In the genomic region with DNA sequence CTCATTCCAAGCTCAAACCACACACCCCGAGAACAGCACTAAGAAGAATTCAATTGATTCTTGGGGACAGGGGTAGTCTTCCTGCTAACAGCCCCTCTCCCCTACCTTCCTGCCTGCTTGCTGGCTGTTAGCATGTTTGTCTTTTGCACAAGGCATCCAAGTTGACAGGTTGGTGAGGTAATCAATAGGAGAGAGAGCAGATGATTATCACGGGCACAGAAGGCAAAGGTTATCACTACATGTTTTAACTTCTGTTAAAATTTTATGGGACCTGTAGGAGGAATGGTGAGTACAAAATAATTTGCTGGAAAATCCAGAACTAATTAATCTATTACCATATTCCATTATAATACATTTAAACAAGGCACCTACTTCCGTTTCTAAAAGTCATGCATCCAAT, we compare ENCODE assay signal across 2 cellular contexts.
TF ChIP-seq lines count a peak whose summit lies in the region.

No MANE protein-coding gene starts in this region.

TF ChIP-seq in liver, 16 proteins besides CTCF, POLR2A, EP300 and RAD21 (continued from another document):
- TF ChIP-seq GABPA (IDR thresholded peaks at IDR 0.05 in 1 of 2, conservative IDR thresholded peaks at IDR 0.05 in 1 of 2) (no peak), HNF4G (IDR thresholded peaks at IDR 0.05) (no peak), SP1 (IDR thresholded peaks at IDR 0.05) (peak; percentile 53), FOXA1 (IDR thresholded peaks at IDR 0.05) (no peak), JUND (IDR thresholded peaks at IDR 0.05) (peak; percentile 82 to 91), EGR1 (IDR thresholded peaks at IDR 0.05; ENCODE audit: low read depth in 2 of 2) (no peak), YY1 (IDR thresholded peaks at IDR 0.05) (peak; percentile 59)
- TF ChIP-seq, protein P1, sequence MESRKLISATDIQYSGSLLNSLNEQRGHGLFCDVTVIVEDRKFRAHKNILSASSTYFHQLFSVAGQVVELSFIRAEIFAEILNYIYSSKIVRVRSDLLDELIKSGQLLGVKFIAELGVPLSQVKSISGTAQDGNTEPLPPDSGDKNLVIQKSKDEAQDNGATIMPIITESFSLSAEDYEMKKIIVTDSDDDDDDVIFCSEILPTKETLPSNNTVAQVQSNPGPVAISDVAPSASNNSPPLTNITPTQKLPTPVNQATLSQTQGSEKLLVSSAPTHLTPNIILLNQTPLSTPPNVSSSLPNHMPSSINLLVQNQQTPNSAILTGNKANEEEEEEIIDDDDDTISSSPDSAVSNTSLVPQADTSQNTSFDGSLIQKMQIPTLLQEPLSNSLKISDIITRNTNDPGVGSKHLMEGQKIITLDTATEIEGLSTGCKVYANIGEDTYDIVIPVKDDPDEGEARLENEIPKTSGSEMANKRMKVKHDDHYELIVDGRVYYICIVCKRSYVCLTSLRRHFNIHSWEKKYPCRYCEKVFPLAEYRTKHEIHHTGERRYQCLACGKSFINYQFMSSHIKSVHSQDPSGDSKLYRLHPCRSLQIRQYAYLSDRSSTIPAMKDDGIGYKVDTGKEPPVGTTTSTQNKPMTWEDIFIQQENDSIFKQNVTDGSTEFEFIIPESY (IDR thresholded peaks at IDR 0.05), result peak; percentile 72
- TF ChIP-seq, protein P2, sequence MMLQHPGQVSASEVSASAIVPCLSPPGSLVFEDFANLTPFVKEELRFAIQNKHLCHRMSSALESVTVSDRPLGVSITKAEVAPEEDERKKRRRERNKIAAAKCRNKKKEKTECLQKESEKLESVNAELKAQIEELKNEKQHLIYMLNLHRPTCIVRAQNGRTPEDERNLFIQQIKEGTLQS (IDR thresholded peaks at IDR 0.05), result peak; percentile 74
- TF ChIP-seq, protein P3, sequence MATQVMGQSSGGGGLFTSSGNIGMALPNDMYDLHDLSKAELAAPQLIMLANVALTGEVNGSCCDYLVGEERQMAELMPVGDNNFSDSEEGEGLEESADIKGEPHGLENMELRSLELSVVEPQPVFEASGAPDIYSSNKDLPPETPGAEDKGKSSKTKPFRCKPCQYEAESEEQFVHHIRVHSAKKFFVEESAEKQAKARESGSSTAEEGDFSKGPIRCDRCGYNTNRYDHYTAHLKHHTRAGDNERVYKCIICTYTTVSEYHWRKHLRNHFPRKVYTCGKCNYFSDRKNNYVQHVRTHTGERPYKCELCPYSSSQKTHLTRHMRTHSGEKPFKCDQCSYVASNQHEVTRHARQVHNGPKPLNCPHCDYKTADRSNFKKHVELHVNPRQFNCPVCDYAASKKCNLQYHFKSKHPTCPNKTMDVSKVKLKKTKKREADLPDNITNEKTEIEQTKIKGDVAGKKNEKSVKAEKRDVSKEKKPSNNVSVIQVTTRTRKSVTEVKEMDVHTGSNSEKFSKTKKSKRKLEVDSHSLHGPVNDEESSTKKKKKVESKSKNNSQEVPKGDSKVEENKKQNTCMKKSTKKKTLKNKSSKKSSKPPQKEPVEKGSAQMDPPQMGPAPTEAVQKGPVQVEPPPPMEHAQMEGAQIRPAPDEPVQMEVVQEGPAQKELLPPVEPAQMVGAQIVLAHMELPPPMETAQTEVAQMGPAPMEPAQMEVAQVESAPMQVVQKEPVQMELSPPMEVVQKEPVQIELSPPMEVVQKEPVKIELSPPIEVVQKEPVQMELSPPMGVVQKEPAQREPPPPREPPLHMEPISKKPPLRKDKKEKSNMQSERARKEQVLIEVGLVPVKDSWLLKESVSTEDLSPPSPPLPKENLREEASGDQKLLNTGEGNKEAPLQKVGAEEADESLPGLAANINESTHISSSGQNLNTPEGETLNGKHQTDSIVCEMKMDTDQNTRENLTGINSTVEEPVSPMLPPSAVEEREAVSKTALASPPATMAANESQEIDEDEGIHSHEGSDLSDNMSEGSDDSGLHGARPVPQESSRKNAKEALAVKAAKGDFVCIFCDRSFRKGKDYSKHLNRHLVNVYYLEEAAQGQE (IDR thresholded peaks at IDR 0.05), result peak; percentile 16
- TF ChIP-seq, protein P4, sequence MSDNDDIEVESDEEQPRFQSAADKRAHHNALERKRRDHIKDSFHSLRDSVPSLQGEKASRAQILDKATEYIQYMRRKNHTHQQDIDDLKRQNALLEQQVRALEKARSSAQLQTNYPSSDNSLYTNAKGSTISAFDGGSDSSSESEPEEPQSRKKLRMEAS (IDR thresholded peaks at IDR 0.05), result peak; percentile 49

TF ChIP-seq in HepG2, 621 proteins besides CTCF, POLR2A, EP300 and RAD21 (continued from another document):
- TF ChIP-seq, protein P5, sequence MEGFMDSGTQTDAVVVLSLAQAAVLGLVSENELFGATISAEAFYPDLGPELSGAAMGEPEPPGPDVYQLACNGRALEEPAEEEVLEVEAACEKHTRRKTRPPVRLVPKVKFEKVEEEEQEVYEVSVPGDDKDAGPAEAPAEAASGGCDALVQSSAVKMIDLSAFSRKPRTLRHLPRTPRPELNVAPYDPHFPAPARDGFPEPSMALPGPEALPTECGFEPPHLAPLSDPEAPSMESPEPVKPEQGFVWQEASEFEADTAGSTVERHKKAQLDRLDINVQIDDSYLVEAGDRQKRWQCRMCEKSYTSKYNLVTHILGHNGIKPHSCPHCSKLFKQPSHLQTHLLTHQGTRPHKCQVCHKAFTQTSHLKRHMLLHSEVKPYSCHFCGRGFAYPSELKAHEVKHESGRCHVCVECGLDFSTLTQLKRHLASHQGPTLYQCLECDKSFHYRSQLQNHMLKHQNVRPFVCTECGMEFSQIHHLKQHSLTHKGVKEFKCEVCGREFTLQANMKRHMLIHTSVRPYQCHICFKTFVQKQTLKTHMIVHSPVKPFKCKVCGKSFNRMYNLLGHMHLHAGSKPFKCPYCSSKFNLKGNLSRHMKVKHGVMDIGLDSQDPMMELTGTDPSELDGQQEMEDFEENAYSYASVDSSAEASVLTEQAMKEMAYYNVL (CRISPR knock-in tag; IDR thresholded peaks at IDR 0.05; ENCODE audit: borderline replicate concordance), result no peak
- TF ChIP-seq SIN3A (IDR thresholded peaks at IDR 0.05; ENCODE audit: borderline replicate concordance, low read depth, low read length) (no peak), KLF12 (CRISPR knock-in tag; IDR thresholded peaks at IDR 0.05; ENCODE audit: borderline replicate concordance) (no peak), ZSCAN22 (CRISPR knock-in tag; IDR thresholded peaks at IDR 0.05) (no peak), ATAD3A (CRISPR knock-in tag; IDR thresholded peaks at IDR 0.05) (no peak), ZFP36L2 (CRISPR knock-in tag; IDR thresholded peaks at IDR 0.05) (no peak), SKI (IDR thresholded peaks at IDR 0.05; ENCODE audit: partially characterized antibody) (no peak), TCF7 (IDR thresholded peaks at IDR 0.05; ENCODE audit: low read depth) (no peak), ZNF101 (CRISPR knock-in tag; IDR thresholded peaks at IDR 0.05; ENCODE audit: borderline replicate concordance, low read depth) (no peak), GFI1 (CRISPR knock-in tag; IDR thresholded peaks at IDR 0.05; ENCODE audit: borderline replicate concordance) (no peak), ATF7-NPFF (CRISPR knock-in tag; IDR thresholded peaks at IDR 0.05; ENCODE audit: low read depth) (no peak), HOXA3 (CRISPR knock-in tag; IDR thresholded peaks at IDR 0.05) (no peak)
- TF ChIP-seq, protein P6, sequence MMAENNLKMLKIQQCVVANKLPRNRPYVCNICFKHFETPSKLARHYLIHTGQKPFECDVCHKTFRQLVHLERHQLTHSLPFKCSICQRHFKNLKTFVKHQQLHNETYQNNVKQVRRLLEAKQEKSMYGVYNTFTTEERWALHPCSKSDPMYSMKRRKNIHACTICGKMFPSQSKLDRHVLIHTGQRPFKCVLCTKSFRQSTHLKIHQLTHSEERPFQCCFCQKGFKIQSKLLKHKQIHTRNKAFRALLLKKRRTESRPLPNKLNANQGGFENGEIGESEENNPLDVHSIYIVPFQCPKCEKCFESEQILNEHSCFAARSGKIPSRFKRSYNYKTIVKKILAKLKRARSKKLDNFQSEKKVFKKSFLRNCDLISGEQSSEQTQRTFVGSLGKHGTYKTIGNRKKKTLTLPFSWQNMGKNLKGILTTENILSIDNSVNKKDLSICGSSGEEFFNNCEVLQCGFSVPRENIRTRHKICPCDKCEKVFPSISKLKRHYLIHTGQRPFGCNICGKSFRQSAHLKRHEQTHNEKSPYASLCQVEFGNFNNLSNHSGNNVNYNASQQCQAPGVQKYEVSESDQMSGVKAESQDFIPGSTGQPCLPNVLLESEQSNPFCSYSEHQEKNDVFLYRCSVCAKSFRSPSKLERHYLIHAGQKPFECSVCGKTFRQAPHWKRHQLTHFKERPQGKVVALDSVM (CRISPR knock-in tag; IDR thresholded peaks at IDR 0.05), result no peak
- TF ChIP-seq, protein P7, sequence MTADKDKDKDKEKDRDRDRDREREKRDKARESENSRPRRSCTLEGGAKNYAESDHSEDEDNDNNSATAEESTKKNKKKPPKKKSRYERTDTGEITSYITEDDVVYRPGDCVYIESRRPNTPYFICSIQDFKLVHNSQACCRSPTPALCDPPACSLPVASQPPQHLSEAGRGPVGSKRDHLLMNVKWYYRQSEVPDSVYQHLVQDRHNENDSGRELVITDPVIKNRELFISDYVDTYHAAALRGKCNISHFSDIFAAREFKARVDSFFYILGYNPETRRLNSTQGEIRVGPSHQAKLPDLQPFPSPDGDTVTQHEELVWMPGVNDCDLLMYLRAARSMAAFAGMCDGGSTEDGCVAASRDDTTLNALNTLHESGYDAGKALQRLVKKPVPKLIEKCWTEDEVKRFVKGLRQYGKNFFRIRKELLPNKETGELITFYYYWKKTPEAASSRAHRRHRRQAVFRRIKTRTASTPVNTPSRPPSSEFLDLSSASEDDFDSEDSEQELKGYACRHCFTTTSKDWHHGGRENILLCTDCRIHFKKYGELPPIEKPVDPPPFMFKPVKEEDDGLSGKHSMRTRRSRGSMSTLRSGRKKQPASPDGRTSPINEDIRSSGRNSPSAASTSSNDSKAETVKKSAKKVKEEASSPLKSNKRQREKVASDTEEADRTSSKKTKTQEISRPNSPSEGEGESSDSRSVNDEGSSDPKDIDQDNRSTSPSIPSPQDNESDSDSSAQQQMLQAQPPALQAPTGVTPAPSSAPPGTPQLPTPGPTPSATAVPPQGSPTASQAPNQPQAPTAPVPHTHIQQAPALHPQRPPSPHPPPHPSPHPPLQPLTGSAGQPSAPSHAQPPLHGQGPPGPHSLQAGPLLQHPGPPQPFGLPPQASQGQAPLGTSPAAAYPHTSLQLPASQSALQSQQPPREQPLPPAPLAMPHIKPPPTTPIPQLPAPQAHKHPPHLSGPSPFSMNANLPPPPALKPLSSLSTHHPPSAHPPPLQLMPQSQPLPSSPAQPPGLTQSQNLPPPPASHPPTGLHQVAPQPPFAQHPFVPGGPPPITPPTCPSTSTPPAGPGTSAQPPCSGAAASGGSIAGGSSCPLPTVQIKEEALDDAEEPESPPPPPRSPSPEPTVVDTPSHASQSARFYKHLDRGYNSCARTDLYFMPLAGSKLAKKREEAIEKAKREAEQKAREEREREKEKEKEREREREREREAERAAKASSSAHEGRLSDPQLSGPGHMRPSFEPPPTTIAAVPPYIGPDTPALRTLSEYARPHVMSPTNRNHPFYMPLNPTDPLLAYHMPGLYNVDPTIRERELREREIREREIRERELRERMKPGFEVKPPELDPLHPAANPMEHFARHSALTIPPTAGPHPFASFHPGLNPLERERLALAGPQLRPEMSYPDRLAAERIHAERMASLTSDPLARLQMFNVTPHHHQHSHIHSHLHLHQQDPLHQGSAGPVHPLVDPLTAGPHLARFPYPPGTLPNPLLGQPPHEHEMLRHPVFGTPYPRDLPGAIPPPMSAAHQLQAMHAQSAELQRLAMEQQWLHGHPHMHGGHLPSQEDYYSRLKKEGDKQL (CRISPR knock-in tag; IDR thresholded peaks at IDR 0.05; ENCODE audit: low read depth), result no peak
- TF ChIP-seq, protein P8, sequence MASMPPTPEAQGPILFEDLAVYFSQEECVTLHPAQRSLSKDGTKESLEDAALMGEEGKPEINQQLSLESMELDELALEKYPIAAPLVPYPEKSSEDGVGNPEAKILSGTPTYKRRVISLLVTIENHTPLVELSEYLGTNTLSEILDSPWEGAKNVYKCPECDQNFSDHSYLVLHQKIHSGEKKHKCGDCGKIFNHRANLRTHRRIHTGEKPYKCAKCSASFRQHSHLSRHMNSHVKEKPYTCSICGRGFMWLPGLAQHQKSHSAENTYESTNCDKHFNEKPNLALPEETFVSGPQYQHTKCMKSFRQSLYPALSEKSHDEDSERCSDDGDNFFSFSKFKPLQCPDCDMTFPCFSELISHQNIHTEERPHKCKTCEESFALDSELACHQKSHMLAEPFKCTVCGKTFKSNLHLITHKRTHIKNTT (CRISPR knock-in tag; IDR thresholded peaks at IDR 0.05), result no peak
